12 cellular contexts compared by ENCODE assay signal in genomic region chr22:45785458-45785857, GRCh38.
DNase-seq lines count a peak whose midpoint lies in the region; ATAC-seq and TF ChIP-seq lines count a peak whose summit lies in the region.
"Had no signal": no experiment of that assay in that cellular context is flagged by ENCODE, and none has a peak within 500 bp of the region (broad histone marks: within the 10 kb centered on the region; RNA-seq: fewer than 3 reads in every experiment).

No MANE protein-coding gene starts in this region.

- no peaks in the 10 kb centered on the region for H3K27me3 ChIP-seq in osteoblast (ENCODE audit: insufficient read depth, low read length)
- H3K27me3 ChIP-seq in BE2C: no peaks in the 10 kb centered on the region

- no peak overlapping the region for H3K27ac ChIP-seq in epithelial cell of prostate
- H3K27ac ChIP-seq in osteoblast (ENCODE audit: low read depth, low read length): peak overlapping the region; percentile 49

- no peak overlapping the region for H2AFZ ChIP-seq in osteoblast (ENCODE audit: low read length)

- H3K4me2 ChIP-seq in osteoblast (ENCODE audit: insufficient read depth, low read length): peak overlapping the region; percentile 6

- peaks cover 35% of the 10 kb centered on the region for H3K4me1 ChIP-seq in osteoblast (ENCODE audit: insufficient read depth, low read length)
- H3K4me1 ChIP-seq in BE2C: no peaks in the 10 kb centered on the region

- H3K4me3 ChIP-seq in osteoblast (ENCODE audit: insufficient read depth, low read length): no peak overlapping the region
- no peak overlapping the region for H3K4me3 ChIP-seq in BE2C (ENCODE audit: low read depth, low read length)

- CTCF ChIA-PET in GM10248 (lab: Yijun Ruan, JAX): interaction anchor here (0.6 to 2.5 kb wide), 8 partner anchors 8 to 130 kb away, joined by 3 to 13 read pairs (median 3); no protein-coding TSS in a partner anchor

- H4K20me1 ChIP-seq in osteoblast (ENCODE audit: insufficient read depth, low read length): peaks cover 61% of the 10 kb centered on the region

- DNase-seq in GM10248 (ENCODE audit: extremely low spot score) (peak; percentile 35), NCI-H69 (lab: John Stamatoyannopoulos, UW) (peak; percentile 9), epithelial cell of prostate (ENCODE audit: low read depth, low spot score) (peak; percentile 39), osteoblast (ENCODE audit: insufficient read length, low spot score, missing footprints) (no peak), BE2C (no peak), NCI-H1436 treated with DMSO at 0.1 percent for 48 hours (lab: John Stamatoyannopoulos, UW) (no peak)
- DNase-seq: aorta, immature natural killer cell, NCI-H1436, occipital lobe had no signal

- H3K36me3 ChIP-seq in osteoblast (ENCODE audit: insufficient read depth, low read length) (no peaks in the 10 kb centered on the region), BE2C (0 out of 2 replicates have a peak, but pooled peaks cover 4% of the 10 kb centered on the region)

- POLR2A ChIA-PET in GM10248 (lab: Yijun Ruan, JAX): no interaction called here

- H3K9me3 ChIP-seq in osteoblast (ENCODE audit: low read depth, low read length) (no peaks in the 10 kb centered on the region), BE2C (no peaks in the 10 kb centered on the region)

- ATAC-seq in GM19023 (IDR thresholded peaks at IDR 0.05; ENCODE audit: unreplicated experiment) (no peak), HG02763 (IDR thresholded peaks at IDR 0.05; ENCODE audit: unreplicated experiment) (no peak)

- TF ChIP-seq CTCF in GM10248 (IDR thresholded peaks at IDR 0.05; ENCODE audit: control extremely low read depth, extremely low read depth, low read depth, missing control alignments) (no peak), osteoblast (IDR thresholded peaks at IDR 0.05; ENCODE audit: extremely low read depth, low read depth, low read length) (no peak), BE2C (IDR thresholded peaks at IDR 0.05; ENCODE audit: low read depth, low read length) (no peak)

- peaks cover 93% of the 10 kb centered on the region for H3K79me2 ChIP-seq in osteoblast (ENCODE audit: insufficient read depth, low read length)

Comparison
In these comparisons a context has a peak if more than half of its experiments do, and no peak if none do; other contexts are left out.
1. DNase-seq: peak in GM10248 (single experiment), NCI-H69 (single experiment) and epithelial cell of prostate (single experiment); none in osteoblast (single experiment), BE2C (single experiment) and NCI-H1436 treated with DMSO at 0.1 percent for 48 hours (single experiment).